10 cellular contexts compared by ENCODE assay signal in the genomic region with DNA sequence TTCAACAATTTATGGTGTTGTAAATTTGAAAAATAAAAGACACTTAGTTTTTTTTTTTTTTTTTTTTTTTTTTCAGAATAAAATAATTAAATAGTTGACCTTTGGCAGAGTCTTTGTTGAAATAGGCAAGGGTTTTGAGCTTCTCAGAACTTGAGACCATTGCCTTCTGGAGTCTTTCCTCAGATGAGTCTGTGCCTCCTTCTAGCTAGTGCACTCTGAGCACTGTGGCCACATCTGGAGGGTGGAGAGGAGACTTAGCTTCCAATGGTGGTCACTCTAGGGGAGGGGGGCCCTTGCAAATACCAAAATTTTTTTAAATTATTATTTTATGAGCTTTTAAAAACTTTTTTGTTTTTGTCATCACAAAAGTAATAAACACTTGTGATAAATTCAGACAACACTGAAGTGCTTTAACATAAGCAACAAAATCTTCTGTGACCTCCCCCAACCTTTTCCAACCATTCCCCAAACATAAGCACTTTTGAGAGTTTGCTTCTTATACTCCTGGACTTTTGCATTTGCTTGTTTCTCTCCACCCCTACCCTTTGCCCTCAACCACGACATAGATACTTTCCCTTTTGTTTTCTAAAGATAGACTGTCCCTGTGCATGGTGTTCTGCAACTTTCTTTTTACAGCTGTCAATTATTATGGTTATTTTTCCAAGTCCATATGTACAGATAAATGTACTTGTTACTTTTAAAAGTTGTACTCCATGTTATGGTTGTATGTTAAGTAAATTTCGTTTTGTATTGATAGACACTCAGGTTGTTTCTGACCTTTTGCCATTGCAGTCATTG. TPM values are rescaled to one million over a fixed set of nuclear protein-coding genes. Genes with fewer than 3 reads are reported as not detected.
DNase-seq lines count a peak whose midpoint lies in the region; ATAC-seq and TF ChIP-seq lines count a peak whose summit lies in the region.
"Had no signal": no experiment of that assay in that cellular context is flagged by ENCODE, and none has a peak within 500 bp of the region (broad histone marks: within the 10 kb centered on the region; RNA-seq: fewer than 3 reads in every experiment).

No MANE protein-coding gene starts in this region.

- POLR2A ChIA-PET in activated CD4-positive, alpha-beta memory T cell treated with anti-CD3 and anti-CD28 coated beads for 36 hours (lab: Charles Lee), result no interaction called here

- no peak overlapping the region for H3K4me2 ChIP-seq in smooth muscle cell

- H3K4me3 Mint-ChIP-seq in activated naive CD4-positive, alpha-beta T cell treated with anti-CD3 and anti-CD28 coated beads, Interleukin-2, amount 10 ng/mL, durations not matched to agents 7 days and 5 days, result peak overlapping the region; percentile 10
- H3K4me3 Mint-ChIP-seq in activated CD4-positive, alpha-beta memory T cell treated with anti-CD3 and anti-CD28 coated beads for 36 hours, result peak overlapping the region; percentile 3

- H3K4me1 ChIP-seq in smooth muscle cell (ENCODE audit: low read depth), result peaks cover 12% of the 10 kb centered on the region

- peaks cover 28% of the 10 kb centered on the region for H3K4me1 Mint-ChIP-seq in activated naive CD4-positive, alpha-beta T cell treated with anti-CD3 and anti-CD28 coated beads, Interleukin-2, amount 10 ng/mL, durations not matched to agents 7 days and 5 days
- H3K4me1 Mint-ChIP-seq in activated CD4-positive, alpha-beta memory T cell treated with anti-CD3 and anti-CD28 coated beads for 36 hours (ENCODE audit: low read depth), result peaks cover 73% of the 10 kb centered on the region

- no peak overlapping the region for H2AFZ ChIP-seq in smooth muscle cell (ENCODE audit: low read depth)

- H3K9ac ChIP-seq in smooth muscle cell (ENCODE audit: low read depth), result no peak overlapping the region

- H3K36me3 Mint-ChIP-seq in activated naive CD4-positive, alpha-beta T cell treated with anti-CD3 and anti-CD28 coated beads, Interleukin-2, amount 10 ng/mL, durations not matched to agents 7 days and 5 days, result peaks cover 3% of the 10 kb centered on the region
- H3K36me3 Mint-ChIP-seq in activated CD4-positive, alpha-beta memory T cell treated with anti-CD3 and anti-CD28 coated beads for 36 hours, result no peaks in the 10 kb centered on the region

- no peak overlapping the region for H3K27ac ChIP-seq in smooth muscle cell (ENCODE audit: low read depth)
- H3K27ac ChIP-seq: right atrium auricular region had no signal

- no peaks in the 10 kb centered on the region for H3K36me3 ChIP-seq in smooth muscle cell (ENCODE audit: low read depth)
- H3K36me3 ChIP-seq: right atrium auricular region had no signal

- no peaks in the 10 kb centered on the region for H3F3A ChIP-seq in smooth muscle cell (ENCODE audit: low read depth)

- TF ChIP-seq CTCF in smooth muscle cell (IDR thresholded peaks at IDR 0.05; ENCODE audit: borderline replicate concordance, insufficient read depth, poor library complexity, severe bottlenecking), result no peak

- peaks cover 24% of the 10 kb centered on the region for H4K20me1 ChIP-seq in smooth muscle cell (ENCODE audit: low read depth)

- CTCF ChIA-PET in activated naive CD4-positive, alpha-beta T cell treated with anti-CD3 and anti-CD28 coated beads, Interleukin-2, amount 10 ng/mL, durations not matched to agents 7 days and 5 days (lab: Charles Lee), result interaction anchor here (0.7 kb wide), 1 partner anchor 20 kb away, joined by 3 read pairs; no protein-coding TSS in a partner anchor
- CTCF ChIA-PET in activated CD4-positive, alpha-beta memory T cell treated with anti-CD3 and anti-CD28 coated beads for 36 hours (lab: Charles Lee), result interaction anchor here (0.7 to 3.1 kb wide), 3 partner anchors 17 to 83 kb away, joined by 3 to 15 read pairs (median 4); no protein-coding TSS in a partner anchor

- H3K9me3 Mint-ChIP-seq in activated naive CD4-positive, alpha-beta T cell treated with anti-CD3 and anti-CD28 coated beads, Interleukin-2, amount 10 ng/mL, durations not matched to agents 7 days and 5 days, result no peaks in the 10 kb centered on the region
- H3K9me3 Mint-ChIP-seq in activated CD4-positive, alpha-beta memory T cell treated with anti-CD3 and anti-CD28 coated beads for 36 hours, result no peaks in the 10 kb centered on the region

- H3K27ac Mint-ChIP-seq in activated naive CD4-positive, alpha-beta T cell treated with anti-CD3 and anti-CD28 coated beads, Interleukin-2, amount 10 ng/mL, durations not matched to agents 7 days and 5 days, result peak overlapping the region; percentile 16
- peak overlapping the region; percentile 30 for H3K27ac Mint-ChIP-seq in activated CD4-positive, alpha-beta memory T cell treated with anti-CD3 and anti-CD28 coated beads for 36 hours

- intact Hi-C loops in activated CD4-positive, alpha-beta memory T cell treated with anti-CD3 and anti-CD28 coated beads for 36 hours (cut with micrococcal nuclease), result loop anchor here (1.0 to 2.0 kb wide), 2 partner anchors 16 to 20 kb away; no protein-coding TSS in a partner anchor

- H3K9me3 ChIP-seq in smooth muscle cell (replicated peaks; ENCODE audit: low read depth), result no peaks in the 10 kb centered on the region
- H3K9me3 ChIP-seq: right atrium auricular region had no signal

- H3K27me3 Mint-ChIP-seq in activated naive CD4-positive, alpha-beta T cell treated with anti-CD3 and anti-CD28 coated beads, Interleukin-2, amount 10 ng/mL, durations not matched to agents 7 days and 5 days, result no peaks in the 10 kb centered on the region
- H3K27me3 Mint-ChIP-seq in activated CD4-positive, alpha-beta memory T cell treated with anti-CD3 and anti-CD28 coated beads for 36 hours, result no peaks in the 10 kb centered on the region

- H3K4me3 ChIP-seq in smooth muscle cell, result no peak overlapping the region
- H3K4me3 ChIP-seq: right atrium auricular region had no signal

- DNase-seq in activated naive CD4-positive, alpha-beta T cell treated with anti-CD3 and anti-CD28 coated beads, Interleukin-2, amount 10 ng/mL, durations not matched to agents 7 days and 5 days, result no peak
- DNase-seq in activated naive CD4-positive, alpha-beta T cell treated with anti-CD3 and anti-CD28 coated beads, Interleukin-2, amount 50 U/mL, for 16 hours, result no peak
- no peak for DNase-seq in activated CD4-positive, alpha-beta memory T cell treated with anti-CD3 and anti-CD28 coated beads for 36 hours
- no peak for DNase-seq in stimulated activated naive CD8-positive, alpha-beta T cell treated with anti-CD3 and anti-CD28 coated beads, Interleukin-15, Interleukin-2, amounts not matched to agents 100 U/mL and 50 U/mL, for 24 hours
- no peak for DNase-seq in amygdala (lab: John Stamatoyannopoulos, UW)
- no peak for DNase-seq in smooth muscle cell (lab: John Stamatoyannopoulos, UW; ENCODE audit: unreplicated experiment)
- no peak for DNase-seq in nucleus accumbens (lab: John Stamatoyannopoulos, UW)
- DNase-seq: COR-L47 had no signal

- peaks cover 32% of the 10 kb centered on the region for H3K79me2 ChIP-seq in smooth muscle cell (ENCODE audit: low read depth)

- peak; percentile 70 for ATAC-seq in HG02870 (IDR thresholded peaks at IDR 0.05; ENCODE audit: unreplicated experiment)
- ATAC-seq in stimulated activated naive CD8-positive, alpha-beta T cell treated with anti-CD3 and anti-CD28 coated beads, Interleukin-15, Interleukin-2, amounts not matched to agents 100 U/mL and 50 U/mL, for 24 hours, result peak; percentile 60

- 75% methylated on average over 2 of the region's 2 CpGs for WGBS in smooth muscle cell (ENCODE audit: low lambda C conversion rate)

- H3K27me3 ChIP-seq in smooth muscle cell (ENCODE audit: low read depth), result no peaks in the 10 kb centered on the region
- H3K27me3 ChIP-seq: right atrium auricular region had no signal

RNA-seq across cellular contexts. Expression of gene BMAL1, which starts 41.1 kb away (rescaled TPM):
- 10 to 100 TPM; 20.2 to 24.8 TPM for total RNA-seq in activated CD4-positive, alpha-beta memory T cell treated with anti-CD3 and anti-CD28 coated beads for 36 hours
- total RNA-seq in smooth muscle cell, result 24.5 and 27.2 TPM in 2 replicates
- polyA plus RNA-seq in smooth muscle cell, result 9.9 and 21.2 TPM in 2 replicates
